In genomic region chr19:54653181-54653809, GRCh38 we compare ENCODE assay signal across 8 cellular contexts. TPM values are rescaled to one million over a fixed set of nuclear protein-coding genes. Genes with fewer than 3 reads are reported as not detected.
DNase-seq lines count a peak whose midpoint lies in the region; ATAC-seq and TF ChIP-seq lines count a peak whose summit lies in the region.

No MANE protein-coding gene starts in this region.

- H3K36me3 Mint-ChIP-seq in activated T-cell treated with anti-CD3 and anti-CD28 coated beads, Interleukin-2, amount 50 U/mL, for 72 hours (ENCODE audit: insufficient read depth in 2 of 2): no peaks in the 10 kb centered on the region

- no peaks in the 10 kb centered on the region for H3K9me3 Mint-ChIP-seq in activated T-cell treated with anti-CD3 and anti-CD28 coated beads, Interleukin-2, amount 50 U/mL, for 72 hours

- no peaks in the 10 kb centered on the region for H3K9me3 ChIP-seq in left ventricle myocardium inferior (replicated peaks)
- H3K9me3 ChIP-seq in right atrium auricular region: no peaks in the 10 kb centered on the region
- no peaks in the 10 kb centered on the region for H3K9me3 ChIP-seq in psoas muscle

- WGBS in psoas muscle, 3 donors: 36 to 37% (median 36%) methylated on average over 6 of the region's 6 CpGs

- H3K36me3 ChIP-seq in left ventricle myocardium inferior: no peaks in the 10 kb centered on the region
- no peaks in the 10 kb centered on the region for H3K36me3 ChIP-seq in right atrium auricular region
- no peaks in the 10 kb centered on the region for H3K36me3 ChIP-seq in psoas muscle (ENCODE audit: insufficient read depth in 1 of 2, low read depth in 1 of 2)

- no peak for ATAC-seq in psoas muscle
- no peak for ATAC-seq in activated T-cell treated with anti-CD3 and anti-CD28 coated beads, Interleukin-2, amount 50 U/mL, for 72 hours (replicated peaks in 1 of 2)
- ATAC-seq in HG03520 (IDR thresholded peaks at IDR 0.05; ENCODE audit: unreplicated experiment): no peak
- no peak for ATAC-seq in HG02981 (IDR thresholded peaks at IDR 0.05; ENCODE audit: unreplicated experiment)

- H3K27me3 Mint-ChIP-seq in activated T-cell treated with anti-CD3 and anti-CD28 coated beads, Interleukin-2, amount 50 U/mL, for 72 hours (ENCODE audit: low read depth): no peaks in the 10 kb centered on the region

- no peak for DNase-seq in left ventricle myocardium inferior
- DNase-seq in right atrium auricular region (ENCODE audit: low spot score): no peak
- DNase-seq in NCI-H526 treated with DMSO at 0.1 percent for 48 hours (lab: John Stamatoyannopoulos, UW): peak; percentile 58
- DNase-seq in dorsolateral prefrontal cortex: no peak
- no peak for DNase-seq in psoas muscle
- DNase-seq in activated T-cell treated with anti-CD3 and anti-CD28 coated beads, Interleukin-2, amount 50 U/mL, for 72 hours: no peak

- peak; percentile 60 for TF ChIP-seq CTCF in left ventricle myocardium inferior (IDR thresholded peaks at IDR 0.05; ENCODE audit: borderline replicate concordance)
- peak in 1 of 2 donors; percentile 63 for TF ChIP-seq CTCF in right atrium auricular region (IDR thresholded peaks at IDR 0.05)
- TF ChIP-seq CTCF in dorsolateral prefrontal cortex (IDR thresholded peaks at IDR 0.05 in 54 of 56, conservative IDR thresholded peaks at IDR 0.05 in 2 of 56; ENCODE audit: low read depth in 1 of 56, partially characterized antibody in 56 of 56): peak in 55 of 56 donors; percentile 30 to 70 (median 58)
- TF ChIP-seq CTCF in psoas muscle (IDR thresholded peaks at IDR 0.05): peak; percentile 33

- H3K4me1 Mint-ChIP-seq in activated T-cell treated with anti-CD3 and anti-CD28 coated beads, Interleukin-2, amount 50 U/mL, for 72 hours (ENCODE audit: low read depth): no peaks in the 10 kb centered on the region

- H3K27me3 ChIP-seq in left ventricle myocardium inferior (ENCODE audit: low read depth): peaks cover 56% of the 10 kb centered on the region
- H3K27me3 ChIP-seq in right atrium auricular region: no peaks in the 10 kb centered on the region
- peaks cover 0 to 15% (median 4%) of the 10 kb centered on the region in 45 donors for H3K27me3 ChIP-seq in dorsolateral prefrontal cortex
- H3K27me3 ChIP-seq in psoas muscle (ENCODE audit: insufficient read depth in 3 of 3, low read length in 2 of 3): no peaks in the 10 kb centered on the region

- no peak overlapping the region for H3K27ac ChIP-seq in left ventricle myocardium inferior (replicated peaks)
- no peak overlapping the region for H3K27ac ChIP-seq in right atrium auricular region
- H3K27ac ChIP-seq in dorsolateral prefrontal cortex: no peak overlapping the region
- no peak overlapping the region for H3K27ac ChIP-seq in psoas muscle

- H3K4me1 ChIP-seq in left ventricle myocardium inferior: no peaks in the 10 kb centered on the region
- H3K4me1 ChIP-seq in right atrium auricular region: no peaks in the 10 kb centered on the region
- no peaks in the 10 kb centered on the region for H3K4me1 ChIP-seq in psoas muscle

- H3K27ac Mint-ChIP-seq in activated T-cell treated with anti-CD3 and anti-CD28 coated beads, Interleukin-2, amount 50 U/mL, for 72 hours: no peak overlapping the region

- H3K4me3 ChIP-seq in left ventricle myocardium inferior (no peak overlapping the region), right atrium auricular region (no peak overlapping the region), dorsolateral prefrontal cortex (no peak overlapping the region), psoas muscle (no peak overlapping the region)

- no peak overlapping the region for H3K4me3 Mint-ChIP-seq in activated T-cell treated with anti-CD3 and anti-CD28 coated beads, Interleukin-2, amount 50 U/mL, for 72 hours

- intact Hi-C loops in left ventricle myocardium inferior (cut with micrococcal nuclease) (no loop called here), dorsolateral prefrontal cortex (cut with DNase I) (no loop called here), psoas muscle (cut with DNase I) (no loop called here)

RNA-seq across cellular contexts. Expression of gene LILRB4, which starts 9.5 kb away (rescaled TPM):
- 4.0 TPM for total RNA-seq in left ventricle myocardium inferior
- total RNA-seq in right atrium auricular region: 1 to 10 TPM; 2.0 to 5.2 TPM
- total RNA-seq in dorsolateral prefrontal cortex: 10 to 100 TPM in 13 of 120 experiments, 1 to 10 TPM in 107; 1.1 to 15.9 (median 6.0) TPM
- total RNA-seq in psoas muscle: 1 to 10 TPM in 2 of 4 donors, under 1 TPM in 2; 0.54 to 1.7 (median 0.99) TPM
- under 1 TPM; 0.27 to 0.56 (median 0.37) TPM for polyA plus RNA-seq in psoas muscle
- not detected for total RNA-seq in activated T-cell treated with anti-CD3 and anti-CD28 coated beads, Interleukin-2, amount 50 U/mL, for 72 hours

RNA-seq across cellular contexts. Expression of gene LILRB1, which starts 23.0 kb away (rescaled TPM):
- total RNA-seq in left ventricle myocardium inferior (1.5 TPM), right atrium auricular region (1 to 10 TPM in 1 of 2 donors, under 1 TPM in 1; 0.33 to 1.9 TPM), dorsolateral prefrontal cortex (10 to 100 TPM in 16 of 120 experiments, 1 to 10 TPM in 103, under 1 TPM in 1; 0.60 to 24.2 (median 5.8) TPM), psoas muscle (1 to 10 TPM in 3 of 4 donors, under 1 TPM in 1; 0.95 to 2.0 (median 1.2) TPM)
- polyA plus RNA-seq in psoas muscle: under 1 TPM; 0.17 to 0.33 (median 0.25) TPM
- 1 to 10 TPM in 1 of 2 donors, under 1 TPM in 1; 0.38 to 3.6 TPM for total RNA-seq in activated T-cell treated with anti-CD3 and anti-CD28 coated beads, Interleukin-2, amount 50 U/mL, for 72 hours

RNA-seq across cellular contexts. Expression of gene LILRA1, which starts 59.9 kb away (rescaled TPM):
- total RNA-seq in left ventricle myocardium inferior (0.22 TPM), right atrium auricular region (under 1 TPM in 1 of 2 donors, not detected in 1; 0.47 TPM), dorsolateral prefrontal cortex (1 to 10 TPM in 80 of 120 experiments, under 1 TPM in 39, not detected in 1; 0.25 to 4.8 (median 1.3) TPM), psoas muscle (under 1 TPM; 0.32 to 0.53 (median 0.34) TPM)
- under 1 TPM in 2 of 3 donors, not detected in 1; 0.09 to 0.13 TPM for polyA plus RNA-seq in psoas muscle
- not detected for total RNA-seq in activated T-cell treated with anti-CD3 and anti-CD28 coated beads, Interleukin-2, amount 50 U/mL, for 72 hours
